17 cellular contexts compared by ENCODE assay signal in the genomic region with DNA sequence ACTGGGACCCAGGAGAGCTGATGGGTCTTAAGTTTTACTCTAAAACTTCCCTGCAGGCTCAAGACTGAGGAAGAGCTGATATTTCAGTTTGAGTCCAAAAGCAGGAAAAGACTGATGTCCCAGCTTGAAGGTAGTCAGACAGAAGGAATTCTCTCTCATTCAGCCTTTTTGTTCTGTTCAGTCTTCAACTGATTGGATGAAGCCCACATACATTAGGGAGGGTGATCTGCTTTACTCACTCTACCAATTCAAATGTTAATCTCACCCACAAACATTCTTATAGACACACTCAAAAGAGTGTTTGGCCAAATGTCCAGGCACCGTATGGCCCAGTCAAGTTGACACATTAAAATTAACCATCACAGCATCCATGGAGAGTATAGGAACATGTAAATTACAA.
DNase-seq lines count a peak whose midpoint lies in the region; ATAC-seq and TF ChIP-seq lines count a peak whose summit lies in the region.
"Had no signal": no experiment of that assay in that cellular context is flagged by ENCODE, and none has a peak within 500 bp of the region (broad histone marks: within the 10 kb centered on the region; RNA-seq: fewer than 3 reads in every experiment).

No MANE protein-coding gene starts in this region.

- POLR2A ChIA-PET in MCF 10A (lab: Yijun Ruan, JAX), result no interaction called here
- POLR2A ChIA-PET in activated CD4-positive, alpha-beta memory T cell treated with anti-CD3 and anti-CD28 coated beads, Interleukin-2, amount 10 ng/mL, durations not matched to agents 7 days and 5 days (lab: Charles Lee), result interaction anchor here (1.4 kb wide), 1 partner anchor 59 kb away, joined by 4 read pairs; no protein-coding TSS in a partner anchor

- H3K27me3 Mint-ChIP-seq in MCF 10A (ENCODE audit: insufficient read depth, unreplicated experiment), result no peaks in the 10 kb centered on the region
- no peaks in the 10 kb centered on the region for H3K27me3 Mint-ChIP-seq in activated T-helper 17 cell treated with anti-CD3 and anti-CD28 coated beads, Interleukin-2, amount 50 U/mL, for 72 hours
- H3K27me3 Mint-ChIP-seq in activated CD4-positive, alpha-beta memory T cell treated with anti-CD3 and anti-CD28 coated beads, Interleukin-2, amount 10 ng/mL, durations not matched to agents 7 days and 5 days, result peaks cover 31% of the 10 kb centered on the region
- H3K27me3 Mint-ChIP-seq in activated naive CD8-positive, alpha-beta T cell treated with anti-CD3 and anti-CD28 coated beads, Interleukin-2, amount 50 U/mL, for 24 hours, result peaks cover 8% of the 10 kb centered on the region
- H3K27me3 Mint-ChIP-seq: CD4-positive, alpha-beta memory T cell had no signal

- H2AFZ ChIP-seq in mammary epithelial cell (ENCODE audit: low read depth, low read length), result no peak overlapping the region
- H2AFZ ChIP-seq in neuron (ENCODE audit: low read depth, low read length), result peak overlapping the region; percentile 3

- BruUV-seq in mammary epithelial cell (replicated peaks; lab: Mats Ljungman, UMichigan) (no TSS peak), MCF 10A (replicated peaks; lab: Mats Ljungman, UMichigan) (no TSS peak)

- no peak overlapping the region for H3K9ac ChIP-seq in mammary epithelial cell (ENCODE audit: insufficient read depth, low read length)
- H3K9ac ChIP-seq: BLaER1 had no signal

- intact Hi-C loops in mammary epithelial cell (cut with micrococcal nuclease) (no loop called here), MCF 10A (cut with micrococcal nuclease) (no loop called here), esophagus muscularis mucosa (cut with DNase I) (no loop called here)

- 90% methylated on average over 1 of the region's 1 CpG for WGBS in mammary epithelial cell (ENCODE audit: low coverage, missing lambda C conversion rate)
- WGBS in esophagus muscularis mucosa, result 95% methylated on average over 1 of the region's 1 CpG

- H3K4me3 ChIP-seq in mammary epithelial cell (replicated peaks in 1 of 3; ENCODE audit: insufficient read depth in 1 of 3, low read depth in 2 of 3, low read length in 3 of 3) (no peak overlapping the region), esophagus muscularis mucosa (no peak overlapping the region), neuron (ENCODE audit: low read length) (no peak overlapping the region)
- H3K4me3 ChIP-seq: BLaER1 had no signal

- DNase-seq in mammary epithelial cell (peak; percentile 61), MCF 10A (ENCODE audit: unreplicated experiment) (no peak), esophagus muscularis mucosa (ENCODE audit: extremely low spot score) (peak; percentile 26)
- no peak for DNase-seq in activated CD4-positive, alpha-beta memory T cell treated with anti-CD3 and anti-CD28 coated beads, Interleukin-2, amount 10 ng/mL, durations not matched to agents 7 days and 5 days
- no peak for DNase-seq in activated naive CD8-positive, alpha-beta T cell treated with anti-CD3 and anti-CD28 coated beads, Interleukin-2, amount 50 U/mL, for 24 hours
- DNase-seq: 8988T, DMS153, DMS79, GDM1, GOT3, HFFc6 had no signal

- no peaks in the 10 kb centered on the region for H3K36me3 Mint-ChIP-seq in MCF 10A (ENCODE audit: insufficient read depth, unreplicated experiment)
- no peaks in the 10 kb centered on the region for H3K36me3 Mint-ChIP-seq in activated T-helper 17 cell treated with anti-CD3 and anti-CD28 coated beads, Interleukin-2, amount 50 U/mL, for 72 hours (ENCODE audit: low read depth)
- H3K36me3 Mint-ChIP-seq in activated CD4-positive, alpha-beta memory T cell treated with anti-CD3 and anti-CD28 coated beads, Interleukin-2, amount 10 ng/mL, durations not matched to agents 7 days and 5 days (ENCODE audit: low read depth), result no peaks in the 10 kb centered on the region
- no peaks in the 10 kb centered on the region for H3K36me3 Mint-ChIP-seq in activated naive CD8-positive, alpha-beta T cell treated with anti-CD3 and anti-CD28 coated beads, Interleukin-2, amount 50 U/mL, for 24 hours (ENCODE audit: low read depth)
- H3K36me3 Mint-ChIP-seq: CD14-positive monocyte; CD4-positive, alpha-beta memory T cell had no signal

- no peak for TF ChIP-seq POLR2A in esophagus muscularis mucosa (IDR thresholded peaks at IDR 0.05; ENCODE audit: low read depth)

- CTCF ChIA-PET in mammary epithelial cell (lab: Charles Lee; ENCODE audit: low non-redundant PET) (no interaction called here), MCF 10A (lab: Yijun Ruan, JAX) (no interaction called here)
- CTCF ChIA-PET in activated CD4-positive, alpha-beta memory T cell treated with anti-CD3 and anti-CD28 coated beads, Interleukin-2, amount 10 ng/mL, durations not matched to agents 7 days and 5 days (lab: Charles Lee), result interaction anchor here (1.0 kb wide), 1 partner anchor 212 kb away, joined by 3 read pairs; no protein-coding TSS in a partner anchor

- TF ChIP-seq CTCF in mammary epithelial cell (conservative IDR thresholded peaks at IDR 0.05 in 1 of 2, IDR thresholded peaks at IDR 0.05 in 1 of 2; ENCODE audit: extremely low read depth in 1 of 2, insufficient read depth in 1 of 2, low read depth in 1 of 2, low read length in 2 of 2) (no peak), MCF 10A (IDR thresholded peaks at IDR 0.05; ENCODE audit: unreplicated experiment) (no peak), esophagus muscularis mucosa (IDR thresholded peaks at IDR 0.05) (no peak)

- H3K79me2 ChIP-seq in mammary epithelial cell (ENCODE audit: insufficient read depth, low read length), result no peaks in the 10 kb centered on the region

- H3K4me1 ChIP-seq in mammary epithelial cell (ENCODE audit: insufficient read depth, low read length), result peaks cover 4% of the 10 kb centered on the region
- no peaks in the 10 kb centered on the region for H3K4me1 ChIP-seq in esophagus muscularis mucosa
- peaks cover 9% of the 10 kb centered on the region for H3K4me1 ChIP-seq in neuron (ENCODE audit: insufficient read depth, low read length)
- H3K4me1 ChIP-seq: BLaER1 had no signal

- peaks cover 7% of the 10 kb centered on the region for H3K9me3 Mint-ChIP-seq in MCF 10A (ENCODE audit: unreplicated experiment)
- H3K9me3 Mint-ChIP-seq in activated T-helper 17 cell treated with anti-CD3 and anti-CD28 coated beads, Interleukin-2, amount 50 U/mL, for 72 hours, result no peaks in the 10 kb centered on the region
- H3K9me3 Mint-ChIP-seq in activated CD4-positive, alpha-beta memory T cell treated with anti-CD3 and anti-CD28 coated beads, Interleukin-2, amount 10 ng/mL, durations not matched to agents 7 days and 5 days, result no peaks in the 10 kb centered on the region
- H3K9me3 Mint-ChIP-seq in activated naive CD8-positive, alpha-beta T cell treated with anti-CD3 and anti-CD28 coated beads, Interleukin-2, amount 50 U/mL, for 24 hours, result no peaks in the 10 kb centered on the region

- H3K4me1 Mint-ChIP-seq in MCF 10A (ENCODE audit: insufficient read depth, unreplicated experiment), result peaks cover 11% of the 10 kb centered on the region
- H3K4me1 Mint-ChIP-seq in activated T-helper 17 cell treated with anti-CD3 and anti-CD28 coated beads, Interleukin-2, amount 50 U/mL, for 72 hours, result peaks cover 4% of the 10 kb centered on the region
- H3K4me1 Mint-ChIP-seq in activated CD4-positive, alpha-beta memory T cell treated with anti-CD3 and anti-CD28 coated beads, Interleukin-2, amount 10 ng/mL, durations not matched to agents 7 days and 5 days, result peaks cover 3% of the 10 kb centered on the region
- peaks cover 12% of the 10 kb centered on the region for H3K4me1 Mint-ChIP-seq in activated naive CD8-positive, alpha-beta T cell treated with anti-CD3 and anti-CD28 coated beads, Interleukin-2, amount 50 U/mL, for 24 hours

- dilution Hi-C loops in mammary epithelial cell (cut with HindIII; ENCODE audit: low sequenced_read_pairs), result no loop called here

- H3K9me3 ChIP-seq in mammary epithelial cell (replicated peaks; ENCODE audit: insufficient read depth, low read length) (no peaks in the 10 kb centered on the region), esophagus muscularis mucosa (no peaks in the 10 kb centered on the region), neuron (ENCODE audit: low read length) (no peaks in the 10 kb centered on the region)
- H3K9me3 ChIP-seq: BLaER1 had no signal

- no peak for ATAC-seq in activated T-helper 17 cell treated with anti-CD3 and anti-CD28 coated beads, Interleukin-2, amount 50 U/mL, for 72 hours (replicated peaks)
- ATAC-seq in GM19467 (IDR thresholded peaks at IDR 0.05; ENCODE audit: unreplicated experiment), result no peak
- ATAC-seq in activated naive CD8-positive, alpha-beta T cell treated with anti-CD3 and anti-CD28 coated beads, Interleukin-2, amount 50 U/mL, for 24 hours, result no peak

- no peaks in the 10 kb centered on the region for H3K36me3 ChIP-seq in mammary epithelial cell (ENCODE audit: insufficient read depth, low read length)
- H3K36me3 ChIP-seq in esophagus muscularis mucosa, result no peaks in the 10 kb centered on the region
- no peaks in the 10 kb centered on the region for H3K36me3 ChIP-seq in neuron (ENCODE audit: insufficient read depth, low read length)
- H3K36me3 ChIP-seq: BLaER1 had no signal

- no peak overlapping the region for H3K4me3 Mint-ChIP-seq in MCF 10A (ENCODE audit: unreplicated experiment)
- peak overlapping the region; percentile 15 for H3K4me3 Mint-ChIP-seq in activated T-helper 17 cell treated with anti-CD3 and anti-CD28 coated beads, Interleukin-2, amount 50 U/mL, for 72 hours
- no peak overlapping the region for H3K4me3 Mint-ChIP-seq in activated CD4-positive, alpha-beta memory T cell treated with anti-CD3 and anti-CD28 coated beads, Interleukin-2, amount 10 ng/mL, durations not matched to agents 7 days and 5 days
- no peak overlapping the region for H3K4me3 Mint-ChIP-seq in activated naive CD8-positive, alpha-beta T cell treated with anti-CD3 and anti-CD28 coated beads, Interleukin-2, amount 50 U/mL, for 24 hours
- H3K4me3 Mint-ChIP-seq: CD14-positive monocyte, HFFc6 had no signal

- H3K27ac ChIP-seq in mammary epithelial cell (ENCODE audit: insufficient read depth, low read depth, low read length) (no peak overlapping the region), esophagus muscularis mucosa (replicated peaks in 1 of 4) (no peak overlapping the region)
- H3K27ac ChIP-seq: BLaER1 had no signal

- H4K20me1 ChIP-seq in mammary epithelial cell (ENCODE audit: insufficient read depth, low read length), result no peaks in the 10 kb centered on the region
- H4K20me1 ChIP-seq: BLaER1 had no signal

- no peak overlapping the region for H3K4me2 ChIP-seq in mammary epithelial cell (ENCODE audit: insufficient read depth, low read depth, low read length)
- H3K4me2 ChIP-seq: BLaER1 had no signal

- in situ Hi-C loops in mammary epithelial cell (cut with MboI; ENCODE audit: low sequenced_read_pairs in 2 of 2), result no loop called here

- H3K27me3 ChIP-seq in mammary epithelial cell (ENCODE audit: insufficient read depth, low read length), result no peaks in the 10 kb centered on the region
- H3K27me3 ChIP-seq in esophagus muscularis mucosa, result no peaks in the 10 kb centered on the region
- H3K27me3 ChIP-seq in neuron (ENCODE audit: insufficient read depth, low read length), result no peaks in the 10 kb centered on the region
- H3K27me3 ChIP-seq: BLaER1 had no signal

- no peak overlapping the region for H3K27ac Mint-ChIP-seq in MCF 10A (ENCODE audit: low read depth, unreplicated experiment)
- H3K27ac Mint-ChIP-seq in activated T-helper 17 cell treated with anti-CD3 and anti-CD28 coated beads, Interleukin-2, amount 50 U/mL, for 72 hours, result no peak overlapping the region
- H3K27ac Mint-ChIP-seq in activated CD4-positive, alpha-beta memory T cell treated with anti-CD3 and anti-CD28 coated beads, Interleukin-2, amount 10 ng/mL, durations not matched to agents 7 days and 5 days, result no peak overlapping the region
- H3K27ac Mint-ChIP-seq in activated naive CD8-positive, alpha-beta T cell treated with anti-CD3 and anti-CD28 coated beads, Interleukin-2, amount 50 U/mL, for 24 hours, result no peak overlapping the region
- H3K27ac Mint-ChIP-seq: HFFc6 had no signal

- no peak for TF ChIP-seq EP300 in esophagus muscularis mucosa (IDR thresholded peaks at IDR 0.05)

Comparison
In these comparisons a context has a peak if more than half of its experiments do, and no peak if none do; other contexts are left out.
1. DNase-seq: peak in mammary epithelial cell (single experiment) and esophagus muscularis mucosa (single experiment); none in MCF 10A (single experiment), activated CD4-positive, alpha-beta memory T cell treated with anti-CD3 and anti-CD28 coated beads, Interleukin-2, amount 10 ng/mL, durations not matched to agents 7 days and 5 days (single experiment) and activated naive CD8-positive, alpha-beta T cell treated with anti-CD3 and anti-CD28 coated beads, Interleukin-2, amount 50 U/mL, for 24 hours (single experiment).